Comparison of ENCODE assay signal across 1 cellular context in genomic region chr1:11281518-11282331, GRCh38.
TF ChIP-seq lines count a peak whose summit lies in the region.

No MANE protein-coding gene starts in this region.

TF ChIP-seq in HEK293, 187 proteins besides CTCF, POLR2A, EP300 and RAD21 (continued from another document):
- TF ChIP-seq PRDM10 (tag by site-specific recombination; IDR thresholded peaks at IDR 0.05), result 0 out of 2 replicates have a peak, but pooled peaks have one; percentile 25
- no peak for TF ChIP-seq REST (tag by site-specific recombination; IDR thresholded peaks at IDR 0.05)
- no peak for TF ChIP-seq ZNF248 (tag by site-specific recombination; IDR thresholded peaks at IDR 0.05)
